Comparison of ENCODE assay signal across 10 cellular contexts in the genomic region with DNA sequence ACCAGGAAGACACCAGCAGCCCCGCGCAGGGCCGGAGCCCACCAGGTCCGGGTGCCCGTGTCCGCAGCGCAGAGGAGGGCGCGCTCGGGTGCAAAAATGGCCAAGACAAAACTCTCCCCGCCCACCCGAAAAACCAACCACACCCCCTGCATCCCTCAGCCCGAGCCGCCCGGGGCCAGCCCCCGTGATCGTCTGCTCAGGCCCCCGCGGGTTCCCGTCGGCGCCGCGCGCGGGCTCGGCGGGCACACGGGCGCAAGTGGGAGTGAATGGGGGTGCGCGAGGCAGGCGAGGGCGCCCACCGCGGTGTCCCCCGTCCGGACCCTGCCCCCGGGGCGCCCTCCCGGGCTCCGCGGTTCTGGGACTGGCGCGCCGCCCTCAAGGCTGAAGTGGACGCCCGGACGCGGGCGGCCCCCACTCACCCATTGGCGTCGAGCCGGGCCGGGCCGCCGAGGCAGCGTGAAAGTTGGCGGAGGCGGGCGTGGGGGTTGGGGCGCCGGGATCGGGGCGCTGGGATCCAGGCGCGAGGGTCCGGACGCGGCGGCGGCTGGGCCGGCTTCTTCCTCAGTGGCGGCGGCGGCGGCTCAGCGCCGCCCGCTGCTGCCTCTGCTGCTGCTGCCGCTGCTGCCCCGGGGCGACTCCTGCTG. TPM values are rescaled to one million over a fixed set of nuclear protein-coding genes. Genes with fewer than 3 reads are reported as not detected.
DNase-seq lines count a peak whose midpoint lies in the region; ATAC-seq, FAIRE-seq and TF ChIP-seq lines count a peak whose summit lies in the region.
"Had no signal": no experiment of that assay in that cellular context is flagged by ENCODE, and none has a peak within 500 bp of the region (broad histone marks: within the 10 kb centered on the region; RNA-seq: fewer than 3 reads in every experiment).

No MANE protein-coding gene starts in this region.

- no peaks in the 10 kb centered on the region for H4K20me1 ChIP-seq in mammary epithelial cell (ENCODE audit: insufficient read depth, low read length)
- H4K20me1 ChIP-seq in HepG2 (ENCODE audit: insufficient read depth, low read length), result no peaks in the 10 kb centered on the region

- H3K4me3 ChIP-seq in RWPE2 (ENCODE audit: severe bottlenecking) (peak overlapping the region; percentile 59), mammary epithelial cell (replicated peaks in 1 of 3; ENCODE audit: insufficient read depth in 1 of 3, low read depth in 2 of 3, low read length in 3 of 3) (peak overlapping the region; percentile 39 to 60 (median 53)), HepG2 (replicated peaks in 1 of 3; ENCODE audit: insufficient read depth in 1 of 3, low read depth in 2 of 3, low read length in 3 of 3) (peak overlapping the region; percentile 59 to 69 (median 69))

- no peaks in the 10 kb centered on the region for H3K36me3 ChIP-seq in RWPE2 (ENCODE audit: low read depth)
- no peaks in the 10 kb centered on the region for H3K36me3 ChIP-seq in mammary epithelial cell (ENCODE audit: insufficient read depth, low read length)
- H3K36me3 ChIP-seq in HepG2 (replicated peaks in 1 of 2; ENCODE audit: control insufficient read depth in 1 of 2, insufficient read depth in 2 of 2, low read length in 2 of 2), result no peaks in the 10 kb centered on the region

- no peak overlapping the region for H3K27ac Mint-ChIP-seq in stimulated activated naive CD8-positive, alpha-beta T cell treated with anti-CD3 and anti-CD28 coated beads, Interleukin-15, amount 100 ng/mL, for 72 hours

- 40% methylated on average over 1 of the region's 83 CpGs for WGBS in mammary epithelial cell (ENCODE audit: low coverage, missing lambda C conversion rate)
- 0% methylated on average over 4 of the region's 83 CpGs for WGBS in HepG2 (ENCODE audit: low lambda C conversion rate)

- DNase-seq in ACHN, result peak; percentile 15
- DNase-seq in RWPE2 (ENCODE audit: low spot score), result no peak
- no peak for DNase-seq in mammary epithelial cell
- no peak for DNase-seq in HepG2 (ENCODE audit: low spot score)
- peak; percentile 25 to 32 for DNase-seq in stimulated activated naive CD8-positive, alpha-beta T cell treated with anti-CD3 and anti-CD28 coated beads, Interleukin-15, amount 100 ng/mL, for 72 hours
- DNase-seq in Ammon's horn (ENCODE audit: low spot score), result no peak

- H3K27ac ChIP-seq in RWPE2 (ENCODE audit: poor library complexity, severe bottlenecking) (peak overlapping the region; percentile 52), mammary epithelial cell (ENCODE audit: insufficient read depth, low read depth, low read length) (peak overlapping the region; percentile 22), HepG2 (ENCODE audit: extremely low read length, insufficient read depth, low read length) (peak overlapping the region; percentile 55)

- H3K9ac ChIP-seq in mammary epithelial cell (ENCODE audit: insufficient read depth, low read length), result peak overlapping the region; percentile 53
- H3K9ac ChIP-seq in HepG2 (ENCODE audit: insufficient read depth, low read depth, low read length), result peak overlapping the region; percentile 60

- POLR2A ChIA-PET in HepG2 (lab: Yijun Ruan, JAX), result interaction anchor here (0.6 to 1.7 kb wide), 4 partner anchors 35 to 320 kb away, joined by 3 to 7 read pairs (median 4); no protein-coding TSS in a partner anchor

- intact Hi-C loops in mammary epithelial cell (cut with micrococcal nuclease) (no loop called here), HepG2 (cut with micrococcal nuclease; ENCODE audit: unreplicated experiment) (no loop called here)

- no peaks in the 10 kb centered on the region for H3K9me3 Mint-ChIP-seq in stimulated activated naive CD8-positive, alpha-beta T cell treated with anti-CD3 and anti-CD28 coated beads, Interleukin-15, amount 100 ng/mL, for 72 hours

- H3K9me3 ChIP-seq in RWPE2 (ENCODE audit: severe bottlenecking), result no peaks in the 10 kb centered on the region
- H3K9me3 ChIP-seq in mammary epithelial cell (replicated peaks; ENCODE audit: insufficient read depth, low read length), result no peaks in the 10 kb centered on the region
- H3K9me3 ChIP-seq in HepG2 (ENCODE audit: low read length), result no peaks in the 10 kb centered on the region

- peak overlapping the region; percentile 80 for H3K4me2 ChIP-seq in mammary epithelial cell (ENCODE audit: insufficient read depth, low read depth, low read length)
- peak overlapping the region; percentile 61 for H3K4me2 ChIP-seq in HepG2 (ENCODE audit: low read depth, low read length)

- H2AFZ ChIP-seq in mammary epithelial cell (ENCODE audit: low read depth, low read length) (peak overlapping the region; percentile 59), HepG2 (ENCODE audit: low read length) (no peak overlapping the region)

- H3K27me3 ChIP-seq in RWPE2 (ENCODE audit: insufficient read depth, poor library complexity, severe bottlenecking) (no peaks in the 10 kb centered on the region), mammary epithelial cell (ENCODE audit: insufficient read depth, low read length) (no peaks in the 10 kb centered on the region), HepG2 (ENCODE audit: control insufficient read depth in 1 of 2, insufficient read depth in 2 of 2, low read length in 2 of 2) (no peaks in the 10 kb centered on the region)

- BruUV-seq in mammary epithelial cell (replicated peaks; lab: Mats Ljungman, UMichigan) (no TSS peak), HepG2 (replicated peaks; lab: Mats Ljungman, UMichigan) (no TSS peak)

- dilution Hi-C loops in mammary epithelial cell (cut with HindIII; ENCODE audit: low sequenced_read_pairs), result no loop called here

- CTCF ChIA-PET in mammary epithelial cell (lab: Charles Lee; ENCODE audit: low non-redundant PET), result interaction anchor here (0.6 kb wide), 1 partner anchor 516 kb away, joined by 5 read pairs; no protein-coding TSS in a partner anchor
- CTCF ChIA-PET in HepG2 (lab: Yijun Ruan, JAX; ENCODE audit: low intra/inter-chr PET ratio, low total read pairs), result interaction anchor here (1.6 kb wide), 1 partner anchor 147 kb away, joined by 8 read pairs; no protein-coding TSS in a partner anchor

- ATAC-seq in GM19455 (IDR thresholded peaks at IDR 0.05; ENCODE audit: unreplicated experiment) (peak; percentile 24), RWPE2 (ENCODE audit: low read depth) (no peak), HepG2 (no peak), GM19467 (IDR thresholded peaks at IDR 0.05; ENCODE audit: unreplicated experiment) (no peak)
- ATAC-seq in stimulated activated naive CD8-positive, alpha-beta T cell treated with anti-CD3 and anti-CD28 coated beads, Interleukin-15, amount 100 ng/mL, for 72 hours, result peak; percentile 3

- H3K27me3 Mint-ChIP-seq in stimulated activated naive CD8-positive, alpha-beta T cell treated with anti-CD3 and anti-CD28 coated beads, Interleukin-15, amount 100 ng/mL, for 72 hours, result no peaks in the 10 kb centered on the region

- TF ChIP-seq EP300 in HepG2 (IDR thresholded peaks at IDR 0.05; ENCODE audit: low read depth in 2 of 2, low read length in 2 of 2), result no peak
- TF ChIP-seq EP300 in HepG2 (CRISPR knock-in tag; IDR thresholded peaks at IDR 0.05; ENCODE audit: borderline replicate concordance), result no peak

- H3K4me3 Mint-ChIP-seq in stimulated activated naive CD8-positive, alpha-beta T cell treated with anti-CD3 and anti-CD28 coated beads, Interleukin-15, amount 100 ng/mL, for 72 hours, result peak overlapping the region; percentile 85 to 87

- peak; percentile 12 for TF ChIP-seq CTCF in RWPE2 (IDR thresholded peaks at IDR 0.05; ENCODE audit: poor library complexity, severe bottlenecking)
- TF ChIP-seq CTCF in mammary epithelial cell (conservative IDR thresholded peaks at IDR 0.05 in 1 of 2, IDR thresholded peaks at IDR 0.05 in 1 of 2; ENCODE audit: extremely low read depth in 1 of 2, insufficient read depth in 1 of 2, low read depth in 1 of 2, low read length in 2 of 2), result no peak
- TF ChIP-seq CTCF in HepG2 (CRISPR knock-in tag; IDR thresholded peaks at IDR 0.05), result no peak

- TF ChIP-seq POLR2A in HepG2 (IDR thresholded peaks at IDR 0.05; ENCODE audit: insufficient read depth in 1 of 2, low read depth in 2 of 2, low read length in 2 of 2), result no peak

- TF ChIP-seq RAD21 in HepG2 (CRISPR knock-in tag; IDR thresholded peaks at IDR 0.05), result no peak

- peaks cover 13% of the 10 kb centered on the region for H3K79me2 ChIP-seq in mammary epithelial cell (ENCODE audit: insufficient read depth, low read length)
- peaks cover 11% of the 10 kb centered on the region for H3K79me2 ChIP-seq in HepG2 (ENCODE audit: insufficient read depth, low read length)

- H3K4me1 Mint-ChIP-seq in stimulated activated naive CD8-positive, alpha-beta T cell treated with anti-CD3 and anti-CD28 coated beads, Interleukin-15, amount 100 ng/mL, for 72 hours, result peaks cover 60% of the 10 kb centered on the region

- in situ Hi-C loops in ACHN (cut with HindIII; ENCODE audit: low pct_ligation_motif_present, low pct_unique_long_range_greater_than_20kb, low sequenced_read_pairs) (no loop called here), mammary epithelial cell (cut with MboI; ENCODE audit: low sequenced_read_pairs in 2 of 2) (loop anchor here (10.0 to 25.0 kb wide), 2 partner anchors 152 to 300 kb away; no protein-coding TSS in a partner anchor), HepG2 (cut with HindIII; ENCODE audit: extremely low pct_ligation_motif_present, low pct_unique_long_range_greater_than_20kb) (loop anchor here (10.0 kb wide), 2 partner anchors 142 to 342 kb away; no protein-coding TSS in a partner anchor)

- no peaks in the 10 kb centered on the region for H3K4me1 ChIP-seq in RWPE2 (ENCODE audit: insufficient read depth, poor library complexity, severe bottlenecking)
- H3K4me1 ChIP-seq in mammary epithelial cell (ENCODE audit: insufficient read depth, low read length), result peaks cover 14% of the 10 kb centered on the region
- peaks cover 51% of the 10 kb centered on the region for H3K4me1 ChIP-seq in HepG2 (ENCODE audit: insufficient read depth, low read length)

- FAIRE-seq in HepG2 (lab: Jason Lieb, UNC), result no peak
- FAIRE-seq: endometrium, GM18507 had no signal

RNA-seq across cellular contexts. Expression of a gene that starts 0.4 kb away (rescaled TPM):
- 10 to 100 TPM; 16.2 to 56.3 TPM for total RNA-seq in mammary epithelial cell
- 39.8 TPM for polyA plus RNA-seq in mammary epithelial cell
- polyA minus RNA-seq in mammary epithelial cell, result 21.9 TPM
- total RNA-seq in HepG2 (2016; rRNA removed; fragmentation: Illumina TruSeq; extraction: Trizol), result 10.4 and 12.6 TPM in 2 replicates
- total RNA-seq in HepG2 (2016; cell fraction: cytosol; rRNA removed; fragmentation: Illumina TruSeq; extraction: Trizol; ENCODE audit: low read depth), result 6.6 and 8.2 TPM in 2 replicates
- total RNA-seq in HepG2 (2016; cell fraction: insoluble cytoplasmic fraction; rRNA removed; fragmentation: Illumina TruSeq; extraction: Trizol), result 10.1 and 10.9 TPM in 2 replicates
- total RNA-seq in HepG2 (2016; cell fraction: membrane; rRNA removed; fragmentation: Illumina TruSeq; extraction: Trizol), result 19.6 and 22.2 TPM in 2 replicates
- 5.4 and 10.1 TPM in 2 replicates for total RNA-seq in HepG2 (2016; cell fraction: nucleus; rRNA removed; fragmentation: Illumina TruSeq; extraction: Trizol)
- 9.2 and 10.0 TPM in 2 replicates for polyA plus RNA-seq in HepG2 (2011; rRNA removed)
- polyA plus RNA-seq in HepG2 (2011; cell fraction: cytosol; rRNA removed), result 8.3 and 10.3 TPM in 2 replicates
- polyA plus RNA-seq in HepG2 (2011; cell fraction: nucleus; rRNA removed), result 4.1 and 5.0 TPM in 2 replicates
- polyA plus RNA-seq in HepG2 (2012), result 16.3 and 20.9 TPM in 2 replicates
- 10.8 and 11.2 TPM in 2 replicates for polyA plus RNA-seq in HepG2 (2016; cell fraction: cytosol; fragmentation: Illumina TruSeq; extraction: Trizol; ENCODE audit: low read depth)
- polyA plus RNA-seq in HepG2 (2016; cell fraction: insoluble cytoplasmic fraction; fragmentation: Illumina TruSeq; extraction: Trizol; ENCODE audit: low read depth), result 19.5 and 20.3 TPM in 2 replicates
- polyA plus RNA-seq in HepG2 (2016; cell fraction: membrane; fragmentation: Illumina TruSeq; extraction: Trizol; ENCODE audit: low read depth), result 23.3 and 26.3 TPM in 2 replicates
- 14.0 and 14.2 TPM in 2 replicates for polyA plus RNA-seq in HepG2 (2016; cell fraction: nucleus; fragmentation: Illumina TruSeq; extraction: Trizol; ENCODE audit: insufficient read depth, low read depth)
- polyA minus RNA-seq in HepG2 (2011; rRNA and poly(A)+ RNA removed; ENCODE audit: low replicate concordance), result 8.4 and 23.9 TPM in 2 replicates
- 10.6 and 12.6 TPM in 2 replicates for polyA minus RNA-seq in HepG2 (2011; cell fraction: cytosol; rRNA and poly(A)+ RNA removed)
- 8.4 and 18.0 TPM in 2 replicates for polyA minus RNA-seq in HepG2 (2011; cell fraction: nucleus; rRNA and poly(A)+ RNA removed)

Comparison
In these comparisons a context has a peak if more than half of its experiments do, and no peak if none do; other contexts are left out.
1. DNase-seq: peak in ACHN (single experiment) and stimulated activated naive CD8-positive, alpha-beta T cell treated with anti-CD3 and anti-CD28 coated beads, Interleukin-15, amount 100 ng/mL, for 72 hours (2 of 2); none in RWPE2 (single experiment), mammary epithelial cell (single experiment), HepG2 (single experiment) and Ammon's horn (single experiment).
2. ATAC-seq: peak in GM19455 (single experiment) and stimulated activated naive CD8-positive, alpha-beta T cell treated with anti-CD3 and anti-CD28 coated beads, Interleukin-15, amount 100 ng/mL, for 72 hours (single experiment); none in RWPE2 (single experiment), HepG2 (single experiment) and GM19467 (single experiment).
3. Peak in every context shown above with its lines, with median percentiles within 50 percentile points of each other: H3K27ac ChIP-seq and H3K4me3 ChIP-seq.